10 cellular contexts compared by ENCODE assay signal in genomic region chr10:96991313-96991841, GRCh38.
DNase-seq lines count a peak whose midpoint lies in the region; ATAC-seq, FAIRE-seq and TF ChIP-seq lines count a peak whose summit lies in the region.
"Had no signal": no experiment of that assay in that cellular context is flagged by ENCODE, and none has a peak within 500 bp of the region (broad histone marks: within the 10 kb centered on the region; RNA-seq: fewer than 3 reads in every experiment).

No MANE protein-coding gene starts in this region.

- H3K27ac ChIP-seq in mesenchymal stem cell (ENCODE audit: low read length, poor library complexity, severe bottlenecking), result peak overlapping the region; percentile 84

- H2AFZ ChIP-seq in mesenchymal stem cell (ENCODE audit: low read depth, low read length), result no peak overlapping the region

- H3K4me3 ChIP-seq in GM12864 (ENCODE audit: low read depth, low read length), result no peak overlapping the region
- no peak overlapping the region for H3K4me3 ChIP-seq in mesenchymal stem cell (ENCODE audit: insufficient read depth in 1 of 2, low read depth in 1 of 2, low read length in 2 of 2)
- H3K4me3 ChIP-seq in BE2C (ENCODE audit: low read depth, low read length), result no peak overlapping the region

- no peaks in the 10 kb centered on the region for H3K4me1 Mint-ChIP-seq in activated T-helper 17 cell treated with anti-CD3 and anti-CD28 coated beads, Interleukin-2, amount 50 U/mL, for 72 hours

- peaks cover 19% of the 10 kb centered on the region for H3K4me1 ChIP-seq in mesenchymal stem cell (ENCODE audit: control insufficient read depth, insufficient read depth, low read depth, low read length)
- no peaks in the 10 kb centered on the region for H3K4me1 ChIP-seq in BE2C

- H3K27me3 Mint-ChIP-seq in activated T-helper 17 cell treated with anti-CD3 and anti-CD28 coated beads, Interleukin-2, amount 50 U/mL, for 72 hours, result no peaks in the 10 kb centered on the region
- H3K27me3 Mint-ChIP-seq: activated CD8-positive, alpha-beta memory T cell treated with anti-CD3 and anti-CD28 coated beads, Interleukin-2, amount 10 ng/mL, durations not matched to agents 7 days and 5 days; type B pancreatic cell had no signal

- intact Hi-C loops in head of caudate nucleus (cut with DNase I), result no loop called here

- no peak overlapping the region for H3K14ac ChIP-seq in mesenchymal stem cell (ENCODE audit: low read length in 2 of 2)

- H3K4me3 Mint-ChIP-seq in activated T-helper 17 cell treated with anti-CD3 and anti-CD28 coated beads, Interleukin-2, amount 50 U/mL, for 72 hours, result no peak overlapping the region
- H3K4me3 Mint-ChIP-seq: activated CD8-positive, alpha-beta memory T cell treated with anti-CD3 and anti-CD28 coated beads, Interleukin-2, amount 10 ng/mL, durations not matched to agents 7 days and 5 days; type B pancreatic cell had no signal

- no peak overlapping the region for H3K18ac ChIP-seq in mesenchymal stem cell (ENCODE audit: low read depth in 1 of 2, low read length in 2 of 2)

- peak overlapping the region in 1 of 2 experiments; percentile 64 for H2BK12ac ChIP-seq in mesenchymal stem cell (ENCODE audit: low read length in 2 of 2)

- H4K8ac ChIP-seq in mesenchymal stem cell (ENCODE audit: low read length), result no peak overlapping the region

- TF ChIP-seq CTCF in GM12864 (IDR thresholded peaks at IDR 0.05; ENCODE audit: low read depth, low read length, missing control alignments) (no peak), BE2C (IDR thresholded peaks at IDR 0.05; ENCODE audit: low read depth, low read length) (no peak)

- no peaks in the 10 kb centered on the region for H3K9me3 Mint-ChIP-seq in activated T-helper 17 cell treated with anti-CD3 and anti-CD28 coated beads, Interleukin-2, amount 50 U/mL, for 72 hours
- H3K9me3 Mint-ChIP-seq: type B pancreatic cell had no signal

- H3K36me3 Mint-ChIP-seq in activated T-helper 17 cell treated with anti-CD3 and anti-CD28 coated beads, Interleukin-2, amount 50 U/mL, for 72 hours (ENCODE audit: low read depth), result no peaks in the 10 kb centered on the region
- H3K36me3 Mint-ChIP-seq: activated CD8-positive, alpha-beta memory T cell treated with anti-CD3 and anti-CD28 coated beads, Interleukin-2, amount 10 ng/mL, durations not matched to agents 7 days and 5 days; type B pancreatic cell had no signal

- H3K4ac ChIP-seq in mesenchymal stem cell (ENCODE audit: low read depth in 1 of 2, low read length in 2 of 2), result no peak overlapping the region

- no peak overlapping the region for H2BK120ac ChIP-seq in mesenchymal stem cell (ENCODE audit: low read depth, low read length)

- H2BK15ac ChIP-seq in mesenchymal stem cell (ENCODE audit: low read depth, poor library complexity, severe bottlenecking), result no peak overlapping the region

- WGBS in mesenchymal stem cell, result 38% methylated on average over 7 of the region's 7 CpGs

- H3K79me1 ChIP-seq in mesenchymal stem cell (replicated peaks; ENCODE audit: low read length, poor library complexity, severe bottlenecking), result peaks cover 5% of the 10 kb centered on the region

- H4K91ac ChIP-seq in mesenchymal stem cell (ENCODE audit: low read length), result no peak overlapping the region

- no peak overlapping the region for H3K23ac ChIP-seq in mesenchymal stem cell (ENCODE audit: low read length in 2 of 2)

- ATAC-seq in GM21786 (IDR thresholded peaks at IDR 0.05; ENCODE audit: unreplicated experiment), result peak; percentile 61
- peak; percentile 70 for ATAC-seq in activated T-helper 17 cell treated with anti-CD3 and anti-CD28 coated beads, Interleukin-2, amount 50 U/mL, for 72 hours (replicated peaks)
- ATAC-seq: activated CD8-positive, alpha-beta memory T cell treated with anti-CD3 and anti-CD28 coated beads, Interleukin-2, amount 10 ng/mL, durations not matched to agents 7 days and 5 days had no signal

- H3K36me3 ChIP-seq in mesenchymal stem cell (ENCODE audit: control insufficient read depth in 1 of 2, insufficient read depth in 2 of 2, low read depth in 1 of 2, low read length in 2 of 2) (no peaks in the 10 kb centered on the region), BE2C (no peaks in the 10 kb centered on the region)

- peak overlapping the region; percentile 68 for H2AK5ac ChIP-seq in mesenchymal stem cell (ENCODE audit: low read length, severe bottlenecking)

- FAIRE-seq in frontal cortex (lab: Jason Lieb, UNC), result no peak

- H3K9me3 ChIP-seq in mesenchymal stem cell (ENCODE audit: control insufficient read depth, low read length), result no peaks in the 10 kb centered on the region
- no peaks in the 10 kb centered on the region for H3K9me3 ChIP-seq in BE2C

- H2BK5ac ChIP-seq in mesenchymal stem cell (ENCODE audit: low read depth, low read length, poor library complexity, severe bottlenecking), result no peak overlapping the region

- peak overlapping the region; percentile 41 for H3K4me2 ChIP-seq in mesenchymal stem cell (ENCODE audit: low read length, poor library complexity, severe bottlenecking)

- DNase-seq in GM12864 (ENCODE audit: low read depth) (peak; percentile 53), mesenchymal stem cell (peak; percentile 82), BE2C (no peak), frontal cortex (ENCODE audit: low spot score in 2 of 2) (no peak), globus pallidus (ENCODE audit: low spot score) (no peak), head of caudate nucleus (no peak)
- DNase-seq: activated CD8-positive, alpha-beta memory T cell treated with anti-CD3 and anti-CD28 coated beads, Interleukin-2, amount 10 ng/mL, durations not matched to agents 7 days and 5 days had no signal

- H3K27me3 ChIP-seq in mesenchymal stem cell (ENCODE audit: control insufficient read depth in 1 of 2, insufficient read depth in 1 of 2, low read length in 2 of 2) (no peaks in the 10 kb centered on the region), BE2C (no peaks in the 10 kb centered on the region)

- H3K9ac ChIP-seq in mesenchymal stem cell (ENCODE audit: low read length), result peak overlapping the region; percentile 53

- no peak overlapping the region for H3K27ac Mint-ChIP-seq in activated T-helper 17 cell treated with anti-CD3 and anti-CD28 coated beads, Interleukin-2, amount 50 U/mL, for 72 hours
- H3K27ac Mint-ChIP-seq: activated CD8-positive, alpha-beta memory T cell treated with anti-CD3 and anti-CD28 coated beads, Interleukin-2, amount 10 ng/mL, durations not matched to agents 7 days and 5 days; type B pancreatic cell had no signal

Comparison
In these comparisons a context has a peak if more than half of its experiments do, and no peak if none do; other contexts are left out.
1. DNase-seq: peak in GM12864 (single experiment) and mesenchymal stem cell (single experiment); none in BE2C (single experiment), frontal cortex (0 of 2), globus pallidus (single experiment) and head of caudate nucleus (0 of 42).